ENCODE assay signal across 12 cellular contexts in genomic region chr11:24509114-24509513, GRCh38. TPM values are rescaled to one million over a fixed set of nuclear protein-coding genes. Genes with fewer than 3 reads are reported as not detected.
DNase-seq lines count a peak whose midpoint lies in the region; ATAC-seq and TF ChIP-seq lines count a peak whose summit lies in the region.
"Had no signal": no experiment of that assay in that cellular context is flagged by ENCODE, and none has a peak within 500 bp of the region (broad histone marks: within the 10 kb centered on the region; RNA-seq: fewer than 3 reads in every experiment).

No MANE protein-coding gene starts in this region.

- no peaks in the 10 kb centered on the region for H3K9me2 ChIP-seq in hepatocyte (replicated peaks; ENCODE audit: insufficient read depth)

- H3K9me3 Mint-ChIP-seq in activated T-helper 17 cell treated with anti-CD3 and anti-CD28 coated beads, Interleukin-2, amount 50 U/mL, for 72 hours = peaks cover 22% of the 10 kb centered on the region

- H3K27ac Mint-ChIP-seq in activated T-helper 17 cell treated with anti-CD3 and anti-CD28 coated beads, Interleukin-2, amount 50 U/mL, for 72 hours = no peak overlapping the region

- H3K27me3 ChIP-seq in Panc1 (ENCODE audit: control insufficient read depth, insufficient read depth, low read length) = no peaks in the 10 kb centered on the region
- H3K27me3 ChIP-seq in hepatocyte = no peaks in the 10 kb centered on the region
- H3K27me3 ChIP-seq in effector memory CD4-positive, alpha-beta T cell (replicated peaks; ENCODE audit: control insufficient read depth, insufficient read depth, low read length, poor library complexity, severe bottlenecking) = no peaks in the 10 kb centered on the region
- H3K27me3 ChIP-seq: left lung had no signal

- H3K36me3 ChIP-seq in Panc1 (ENCODE audit: control insufficient read depth, insufficient read depth, low read length) = no peaks in the 10 kb centered on the region
- no peaks in the 10 kb centered on the region for H3K36me3 ChIP-seq in hepatocyte (replicated peaks; ENCODE audit: insufficient read depth, low read depth)
- H3K36me3 ChIP-seq in effector memory CD4-positive, alpha-beta T cell (ENCODE audit: control insufficient read depth, insufficient read depth, low read length) = no peaks in the 10 kb centered on the region
- H3K36me3 ChIP-seq: left lung had no signal

- no peaks in the 10 kb centered on the region for H3K9me3 ChIP-seq in Panc1 (ENCODE audit: control insufficient read depth, insufficient read depth, low read depth, low read length)
- H3K9me3 ChIP-seq in hepatocyte (ENCODE audit: low read depth) = no peaks in the 10 kb centered on the region
- no peaks in the 10 kb centered on the region for H3K9me3 ChIP-seq in effector memory CD4-positive, alpha-beta T cell (ENCODE audit: control insufficient read depth, low read length)
- H3K9me3 ChIP-seq: left lung had no signal

- DNase-seq in GM10266 (ENCODE audit: extremely low spot score) (no peak), Panc1 (ENCODE audit: low read depth, low spot score) (no peak), hepatocyte (ENCODE audit: low spot score) (no peak), medulla oblongata (ENCODE audit: extremely low spot score) (no peak)
- no peak for DNase-seq in activated CD4-positive, alpha-beta T cell treated with anti-CD3 and anti-CD28 coated beads, Interleukin-2, amount 50 U/mL, for 1 hour
- no peak for DNase-seq in effector memory CD4-positive, alpha-beta T cell
- DNase-seq: foreskin fibroblast, left lung, NCI-H1417 treated with DMSO at 0.1 percent for 48 hours had no signal

- H3K27me3 Mint-ChIP-seq in activated T-helper 17 cell treated with anti-CD3 and anti-CD28 coated beads, Interleukin-2, amount 50 U/mL, for 72 hours = no peaks in the 10 kb centered on the region

- CTCF ChIA-PET in Panc1 (lab: Charles Lee) = no interaction called here

- no peak overlapping the region for H3K4me3 Mint-ChIP-seq in activated T-helper 17 cell treated with anti-CD3 and anti-CD28 coated beads, Interleukin-2, amount 50 U/mL, for 72 hours

- ATAC-seq in HG02885 (IDR thresholded peaks at IDR 0.05; ENCODE audit: poor library complexity, unreplicated experiment) (peak; percentile 56), Panc1 (no peak)
- ATAC-seq in activated T-helper 17 cell treated with anti-CD3 and anti-CD28 coated beads, Interleukin-2, amount 50 U/mL, for 72 hours (replicated peaks) = no peak
- ATAC-seq: left lung had no signal

- H3K4me1 ChIP-seq in Panc1 (ENCODE audit: control insufficient read depth, insufficient read depth, low read length) (no peaks in the 10 kb centered on the region), hepatocyte (ENCODE audit: insufficient read depth) (no peaks in the 10 kb centered on the region)
- H3K4me1 ChIP-seq in effector memory CD4-positive, alpha-beta T cell (ENCODE audit: control insufficient read depth, insufficient read depth, low read length, poor library complexity, severe bottlenecking) = no peaks in the 10 kb centered on the region
- H3K4me1 ChIP-seq: left lung, parathyroid adenoma had no signal

- peak; percentile 6 for TF ChIP-seq CTCF in GM10266 (IDR thresholded peaks at IDR 0.05; ENCODE audit: control insufficient read depth, insufficient read depth, low read depth, missing control alignments)
- TF ChIP-seq CTCF in Panc1 (IDR thresholded peaks at IDR 0.05) = peak; percentile 22; the same call in 1 of the 2 replicates
- peak; percentile 46 for TF ChIP-seq CTCF in hepatocyte (IDR thresholded peaks at IDR 0.05; ENCODE audit: poor library complexity)

- H3K79me2 ChIP-seq in hepatocyte = no peaks in the 10 kb centered on the region
- H3K79me2 ChIP-seq: parathyroid adenoma had no signal

- no peak overlapping the region for H2AFZ ChIP-seq in hepatocyte
- H2AFZ ChIP-seq: parathyroid adenoma had no signal

- no TSS peak for BruUV-seq in Panc1 (replicated peaks; lab: Mats Ljungman, UMichigan)

- intact Hi-C loops in Panc1 (cut with micrococcal nuclease; ENCODE audit: unreplicated experiment) = no loop called here

- no peaks in the 10 kb centered on the region for H4K20me1 ChIP-seq in hepatocyte (ENCODE audit: insufficient read depth, poor library complexity, severe bottlenecking)

- H3K4me1 Mint-ChIP-seq in activated T-helper 17 cell treated with anti-CD3 and anti-CD28 coated beads, Interleukin-2, amount 50 U/mL, for 72 hours = no peaks in the 10 kb centered on the region

- no peak overlapping the region for H3K27ac ChIP-seq in Panc1 (ENCODE audit: low read length)
- H3K27ac ChIP-seq in hepatocyte = no peak overlapping the region
- no peak overlapping the region for H3K27ac ChIP-seq in effector memory CD4-positive, alpha-beta T cell (ENCODE audit: insufficient read depth, low read length, poor library complexity, severe bottlenecking)
- H3K27ac ChIP-seq: left lung, parathyroid adenoma had no signal

- POLR2A ChIA-PET in Panc1 (lab: Charles Lee) = no interaction called here

- H3K4me3 ChIP-seq in Panc1 (ENCODE audit: low read depth in 2 of 2, low read length in 2 of 2) = no peak overlapping the region
- H3K4me3 ChIP-seq in hepatocyte = no peak overlapping the region
- H3K4me3 ChIP-seq in effector memory CD4-positive, alpha-beta T cell (ENCODE audit: insufficient read depth, low read depth, low read length, poor library complexity, severe bottlenecking) = no peak overlapping the region
- H3K4me3 ChIP-seq: left lung had no signal

- H3K36me3 Mint-ChIP-seq in activated T-helper 17 cell treated with anti-CD3 and anti-CD28 coated beads, Interleukin-2, amount 50 U/mL, for 72 hours (ENCODE audit: low read depth) = no peaks in the 10 kb centered on the region

- in situ Hi-C loops in Panc1 (cut with HindIII; ENCODE audit: low pct_unique_long_range_greater_than_20kb, low sequenced_read_pairs) = no loop called here

- no peak overlapping the region for H3K4me2 ChIP-seq in hepatocyte

- whole genome bisulfite sequencing in hepatocyte (ENCODE audit: low lambda C conversion rate, missing lambda C conversion rate) = 55% methylated on average over 3 of the region's 3 CpGs

RNA-seq across cellular contexts. Expression of gene LUZP2, which starts 12.3 kb away (rescaled TPM):
- total RNA-seq in Panc1 (2021; ENCODE audit: unreplicated experiment) (0.18 TPM), hepatocyte (7.9 and 8.0 TPM in 2 replicates)
- polyA plus RNA-seq in Panc1 (2012; ENCODE audit: insufficient read length) = 0.27 TPM
- polyA plus RNA-seq in hepatocyte = 2.2 and 2.7 TPM in 2 replicates
- total RNA-seq in activated T-helper 17 cell treated with anti-CD3 and anti-CD28 coated beads, Interleukin-2, amount 50 U/mL, for 72 hours = not detected
